Comparison of ENCODE assay signal across 24 cellular contexts in the genomic region with DNA sequence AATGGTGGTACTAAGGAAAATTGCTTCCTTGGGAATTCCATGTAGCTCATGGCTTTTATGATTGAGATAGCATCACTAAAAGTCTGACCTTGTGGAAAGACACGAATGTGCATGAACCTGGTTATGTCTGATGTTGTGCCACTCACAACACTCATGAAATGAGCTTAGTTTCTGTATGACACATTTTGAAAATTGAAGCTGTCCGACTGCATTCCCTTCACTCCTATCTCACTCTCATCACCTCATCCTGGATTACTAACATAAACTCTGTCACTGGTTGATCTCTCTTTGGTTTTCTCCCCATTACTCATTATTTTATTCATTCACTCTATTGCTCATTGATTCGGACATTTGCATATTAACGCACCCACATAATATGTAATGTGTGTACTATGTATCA.
A peak's percentile ranks its signal among the peaks of the same experiment; 100 is the strongest.
DNase-seq lines count a peak whose midpoint lies in the region; ATAC-seq and TF ChIP-seq lines count a peak whose summit lies in the region.
"Had no signal": no experiment of that assay in that cellular context is flagged by ENCODE, and none has a peak within 500 bp of the region (broad histone marks: within the 10 kb centered on the region; RNA-seq: fewer than 3 reads in every experiment).

No MANE protein-coding gene starts in this region.

- no peak overlapping the region for H2BK5ac ChIP-seq in trophoblast cell (ENCODE audit: low read depth, low read length, poor library complexity)

- no TSS peak for BruUV-seq in A673 (replicated peaks; lab: Mats Ljungman, UMichigan)

- no peaks in the 10 kb centered on the region for H3K36me3 ChIP-seq in trophoblast cell (ENCODE audit: control insufficient read depth in 1 of 2, insufficient read depth in 2 of 2, low read length in 2 of 2)
- H3K36me3 ChIP-seq in A673 (ENCODE audit: insufficient read depth, low read length, poor library complexity, severe bottlenecking): no peaks in the 10 kb centered on the region
- H3K36me3 ChIP-seq: BE2C, BLaER1 had no signal

- no peak overlapping the region for H2AFZ ChIP-seq in trophoblast cell (ENCODE audit: insufficient read depth, low read length, poor library complexity)

- H3K27me3 ChIP-seq in foreskin keratinocyte (no peaks in the 10 kb centered on the region), trophoblast cell (ENCODE audit: insufficient read depth, low read length) (no peaks in the 10 kb centered on the region), A673 (replicated peaks; ENCODE audit: insufficient read depth, low read depth, low read length, poor library complexity) (no peaks in the 10 kb centered on the region)
- H3K27me3 ChIP-seq: BE2C, BLaER1 had no signal

- DNase-seq in epithelial cell of esophagus (ENCODE audit: low read depth): peak; percentile 39
- DNase-seq in foreskin keratinocyte: peak in 1 of 2 donors; percentile 39
- DNase-seq in trophoblast cell: peak; percentile 66 to 69
- DNase-seq in A673 (ENCODE audit: low spot score): no peak
- no peak for DNase-seq in NCI-H1436 (lab: John Stamatoyannopoulos, UW)
- no peak for DNase-seq in left lobe of liver (ENCODE audit: low spot score)
- DNase-seq: ACHN; BE2C; C1 segment of cervical spinal cord; CD4-positive, alpha-beta memory T cell; CD4-positive, CD25-positive, alpha-beta regulatory T cell; CD8-positive, alpha-beta memory T cell; COR-L47; DMS 273 treated with DMSO at 0.1 percent for 48 hours; DMS153; DMS53; DMS79; DND-41; EL; GDM1 had no signal

- no peak overlapping the region for H2BK120ac ChIP-seq in trophoblast cell (ENCODE audit: insufficient read depth, low read length, poor library complexity)

- no peak overlapping the region for H3K9ac ChIP-seq in trophoblast cell (ENCODE audit: low read length)
- H3K9ac ChIP-seq: BLaER1 had no signal

- H3K79me1 ChIP-seq in trophoblast cell (ENCODE audit: low read length): no peaks in the 10 kb centered on the region

- H2AK5ac ChIP-seq in trophoblast cell (ENCODE audit: low read length): no peak overlapping the region

- POLR2A ChIA-PET in A673 (lab: Charles Lee; ENCODE audit: low non-redundant PET): no interaction called here

- no peak overlapping the region for H3K14ac ChIP-seq in trophoblast cell (ENCODE audit: low read length)

- ATAC-seq in foreskin keratinocyte (peak; percentile 74), left lobe of liver (no peak)
- ATAC-seq: A549, GM12878 had no signal

- no peak for TF ChIP-seq CTCF in epithelial cell of esophagus (IDR thresholded peaks at IDR 0.05; ENCODE audit: insufficient read depth, low read depth, low read length, missing control alignments)
- no peak for TF ChIP-seq CTCF in foreskin keratinocyte (conservative IDR thresholded peaks at IDR 0.05)
- TF ChIP-seq CTCF in A673 (conservative IDR thresholded peaks at IDR 0.05; ENCODE audit: low read depth, low read length): no peak

- intact Hi-C loops in A673 (cut with micrococcal nuclease; ENCODE audit: unreplicated experiment): no loop called here

- H4K91ac ChIP-seq in trophoblast cell (ENCODE audit: low read depth, low read length): no peak overlapping the region

- no CpG with 5 or more reads among the region's 4 CpGs for whole genome bisulfite sequencing in trophoblast cell (ENCODE audit: extremely low coverage, insufficient coverage, insufficient read length)

- H3K27ac ChIP-seq in foreskin keratinocyte: no peak overlapping the region
- H3K27ac ChIP-seq in trophoblast cell (ENCODE audit: low read depth, low read length): no peak overlapping the region
- no peak overlapping the region for H3K27ac ChIP-seq in A673 (ENCODE audit: low read depth, low read length, poor library complexity, severe bottlenecking)
- H3K27ac ChIP-seq: 22Rv1, A549, BLaER1 had no signal

- no peak overlapping the region for H3K23ac ChIP-seq in trophoblast cell (ENCODE audit: low read length)

- no peak overlapping the region for H3K4me3 ChIP-seq in epithelial cell of esophagus (ENCODE audit: low read length)
- H3K4me3 ChIP-seq in trophoblast cell (ENCODE audit: low read depth, low read length): no peak overlapping the region
- H3K4me3 ChIP-seq in A673 (ENCODE audit: low read depth, low read length, poor library complexity, severe bottlenecking): no peak overlapping the region
- H3K4me3 ChIP-seq: A549, BLaER1, GM12878 had no signal

- no peak overlapping the region for H4K8ac ChIP-seq in trophoblast cell (ENCODE audit: low read depth, low read length)

- no peaks in the 10 kb centered on the region for H3K79me2 ChIP-seq in trophoblast cell (ENCODE audit: control insufficient read depth, insufficient read depth, low read length, poor library complexity)

- no peak overlapping the region for H3K18ac ChIP-seq in trophoblast cell (ENCODE audit: low read length)

- H2BK12ac ChIP-seq in trophoblast cell (ENCODE audit: low read length): no peak overlapping the region

- CTCF ChIA-PET in A673 (lab: Charles Lee): no interaction called here

- H4K12ac ChIP-seq in trophoblast cell (ENCODE audit: low read depth, low read length): no peak overlapping the region

- no peak overlapping the region for H3K4me2 ChIP-seq in trophoblast cell (ENCODE audit: low read length)
- H3K4me2 ChIP-seq: A549, BLaER1 had no signal

- H3K9me3 ChIP-seq in trophoblast cell (ENCODE audit: insufficient read depth, low read depth, low read length): no peaks in the 10 kb centered on the region
- peaks cover 38% of the 10 kb centered on the region for H3K9me3 ChIP-seq in A673 (ENCODE audit: low read depth, low read length, poor library complexity, severe bottlenecking)
- H3K9me3 ChIP-seq: A549, BE2C, BLaER1 had no signal

- H3K4me1 ChIP-seq in foreskin keratinocyte (no peaks in the 10 kb centered on the region), trophoblast cell (ENCODE audit: control insufficient read depth in 1 of 2, insufficient read depth in 2 of 2, low read length in 2 of 2) (no peaks in the 10 kb centered on the region), A673 (ENCODE audit: insufficient read depth, low read length, poor library complexity, severe bottlenecking) (no peaks in the 10 kb centered on the region)
- H3K4me1 ChIP-seq: A549, BE2C, BLaER1 had no signal

- H3K4ac ChIP-seq in trophoblast cell (ENCODE audit: low read depth, low read length): no peak overlapping the region

Comparison
In these comparisons a context has a peak if more than half of its experiments do, and no peak if none do; other contexts are left out.
1. DNase-seq: peak in epithelial cell of esophagus (single experiment) and trophoblast cell (2 of 2); none in A673 (single experiment), NCI-H1436 (single experiment) and left lobe of liver (single experiment).